In genomic region chr15:78437107-78437761, GRCh38 we compare ENCODE assay signal across 8 cellular contexts. TPM values are rescaled to one million over a fixed set of nuclear protein-coding genes. Genes with fewer than 3 reads are reported as not detected.
DNase-seq lines count a peak whose midpoint lies in the region; ATAC-seq and TF ChIP-seq lines count a peak whose summit lies in the region.

No MANE protein-coding gene starts in this region.

- peak overlapping the region; percentile 98 for H3K27ac Mint-ChIP-seq in activated naive CD8-positive, alpha-beta T cell

- 13% methylated on average over 11 of the region's 11 CpGs for WGBS in suprapubic skin

- no peak for TF ChIP-seq CTCF in suprapubic skin (IDR thresholded peaks at IDR 0.05)

- H3K9me3 ChIP-seq in suprapubic skin, result no peaks in the 10 kb centered on the region

- no peaks in the 10 kb centered on the region for H3K9me3 Mint-ChIP-seq in activated naive CD8-positive, alpha-beta T cell (ENCODE audit: low read depth)

- peaks cover 45% of the 10 kb centered on the region for H3K4me1 ChIP-seq in suprapubic skin

- peak overlapping the region; percentile 93 for H3K4me3 Mint-ChIP-seq in activated naive CD8-positive, alpha-beta T cell

- peaks cover 39% of the 10 kb centered on the region for H3K4me1 Mint-ChIP-seq in activated naive CD8-positive, alpha-beta T cell (ENCODE audit: low read depth)

- peaks cover 3% of the 10 kb centered on the region for H3K36me3 ChIP-seq in suprapubic skin

- ATAC-seq in HG03196 (IDR thresholded peaks at IDR 0.05; ENCODE audit: unreplicated experiment) (peak; percentile 3), GM18511 (IDR thresholded peaks at IDR 0.05; ENCODE audit: unreplicated experiment) (no peak), GM21786 (IDR thresholded peaks at IDR 0.05; ENCODE audit: unreplicated experiment) (no peak)

- no peak for TF ChIP-seq POLR2A in suprapubic skin (IDR thresholded peaks at IDR 0.05)

- no peak for TF ChIP-seq EP300 in suprapubic skin (IDR thresholded peaks at IDR 0.05)

- DNase-seq in iPS-NIHi11 (ENCODE audit: low spot score), result peak; percentile 46
- no peak for DNase-seq in suprapubic skin (ENCODE audit: low spot score in 2 of 2)
- DNase-seq in NCI-H345 treated with DMSO at 0.1 percent for 48 hours (lab: John Stamatoyannopoulos, UW; ENCODE audit: unreplicated experiment), result no peak

- H3K27me3 ChIP-seq in suprapubic skin, result peaks cover 2% of the 10 kb centered on the region

- H3K36me3 Mint-ChIP-seq in activated naive CD8-positive, alpha-beta T cell, result peaks cover 9% of the 10 kb centered on the region

- peak overlapping the region; percentile 92 for H3K27ac ChIP-seq in suprapubic skin

- H3K4me3 ChIP-seq in GM08714 (ENCODE audit: low read length) (peak overlapping the region; percentile 85), suprapubic skin (peak overlapping the region; percentile 70)

- H3K27me3 Mint-ChIP-seq in activated naive CD8-positive, alpha-beta T cell, result no peaks in the 10 kb centered on the region

RNA-seq across cellular contexts. Expression of gene IREB2, which starts 0.8 kb away (rescaled TPM):
- total RNA-seq in suprapubic skin, result 10 to 100 TPM; 25.6 to 87.5 (median 48.6) TPM
